17 cellular contexts compared by ENCODE assay signal in the genomic region with DNA sequence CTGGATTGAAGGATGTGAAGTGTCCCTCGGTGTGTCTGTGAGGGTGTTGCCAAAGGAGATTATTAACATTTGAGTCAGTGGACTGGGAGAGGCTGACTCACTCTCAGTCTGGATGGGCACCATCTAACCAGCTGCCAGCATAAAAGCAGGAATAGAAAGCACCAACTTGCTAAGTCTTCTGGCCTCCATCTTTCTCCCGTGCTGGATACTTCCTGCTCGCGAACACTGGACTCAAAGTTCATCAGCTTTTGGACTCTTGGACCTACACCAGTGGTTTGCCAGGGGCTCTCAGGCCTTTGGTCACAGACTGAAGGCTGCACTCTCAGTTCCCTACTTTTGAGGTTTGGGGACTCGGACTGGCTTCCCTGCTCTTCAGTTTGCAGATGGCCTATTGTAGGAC.
DNase-seq lines count a peak whose midpoint lies in the region; ATAC-seq and TF ChIP-seq lines count a peak whose summit lies in the region.
"Had no signal": no experiment of that assay in that cellular context is flagged by ENCODE, and none has a peak within 500 bp of the region (broad histone marks: within the 10 kb centered on the region; RNA-seq: fewer than 3 reads in every experiment).

No MANE protein-coding gene starts in this region.

- H3K27ac Mint-ChIP-seq in MCF 10A (ENCODE audit: low read depth, unreplicated experiment) = no peak overlapping the region
- H3K27ac Mint-ChIP-seq in CD8-positive, alpha-beta T cell = no peak overlapping the region
- H3K27ac Mint-ChIP-seq: nephron; stimulated activated naive CD8-positive, alpha-beta T cell treated with anti-CD3 and anti-CD28 coated beads, Interleukin-15, amount 100 ng/mL, for 72 hours; T-helper 17 cell had no signal

- TF ChIP-seq CTCF in MCF 10A (IDR thresholded peaks at IDR 0.05; ENCODE audit: unreplicated experiment) (no peak), breast epithelium (IDR thresholded peaks at IDR 0.05) (no peak), heart right ventricle (IDR thresholded peaks at IDR 0.05) (no peak)
- TF ChIP-seq CTCF in CD8-positive, alpha-beta T cell (IDR thresholded peaks at IDR 0.05) = no peak

- POLR2A ChIA-PET in MCF 10A (lab: Yijun Ruan, JAX) = no interaction called here
- POLR2A ChIA-PET in CD8-positive, alpha-beta T cell (lab: Charles Lee) = no interaction called here

- no peak for TF ChIP-seq POLR2A in breast epithelium (IDR thresholded peaks at IDR 0.05)

- DNase-seq in MCF 10A (ENCODE audit: unreplicated experiment) (peak; percentile 58), breast epithelium (ENCODE audit: low spot score in 2 of 2) (no peak), kidney tubule cell (ENCODE audit: low spot score) (peak; percentile 88), Right ventricle myocardium inferior (ENCODE audit: missing footprints) (no peak), heart right ventricle (no peak)
- no peak for DNase-seq in CD8-positive, alpha-beta T cell
- no peak for DNase-seq in activated T-cell treated with anti-CD3 and anti-CD28 coated beads, Interleukin-2, amount 50 U/mL, for 4 hours
- DNase-seq: activated CD4-positive, CD25-positive, alpha-beta regulatory T cell; activated effector memory CD4-positive, alpha-beta T cell treated with Interleukin-2 at 50 U/mL for 16 hours; central memory CD4-positive, alpha-beta T cell; effector CD8-positive, alpha-beta T cell; lower lobe of right lung; stimulated activated naive CD8-positive, alpha-beta T cell treated with anti-CD3 and anti-CD28 coated beads, Interleukin-15, amount 100 ng/mL, for 72 hours; T-helper 17 cell had no signal

- no peaks in the 10 kb centered on the region for H3K27me3 Mint-ChIP-seq in MCF 10A (ENCODE audit: insufficient read depth, unreplicated experiment)
- no peaks in the 10 kb centered on the region for H3K27me3 Mint-ChIP-seq in CD8-positive, alpha-beta T cell (ENCODE audit: low read depth)
- H3K27me3 Mint-ChIP-seq in activated T-cell treated with anti-CD3 and anti-CD28 coated beads, Interleukin-2, amount 50 U/mL, for 4 hours (ENCODE audit: low read depth) = peaks cover 5% of the 10 kb centered on the region
- H3K27me3 Mint-ChIP-seq: stimulated activated naive CD8-positive, alpha-beta T cell treated with anti-CD3 and anti-CD28 coated beads, Interleukin-15, amount 100 ng/mL, for 72 hours had no signal

- H3K4me3 ChIP-seq in breast epithelium (no peak overlapping the region), heart right ventricle (no peak overlapping the region)
- no peak overlapping the region for H3K4me3 ChIP-seq in CD8-positive, alpha-beta T cell (ENCODE audit: low read depth, low read length)
- H3K4me3 ChIP-seq: lower lobe of right lung had no signal

- H3K36me3 Mint-ChIP-seq in MCF 10A (ENCODE audit: insufficient read depth, unreplicated experiment) = no peaks in the 10 kb centered on the region
- no peaks in the 10 kb centered on the region for H3K36me3 Mint-ChIP-seq in CD8-positive, alpha-beta T cell
- H3K36me3 Mint-ChIP-seq in activated T-cell treated with anti-CD3 and anti-CD28 coated beads, Interleukin-2, amount 50 U/mL, for 4 hours (ENCODE audit: insufficient read depth) = no peaks in the 10 kb centered on the region

- H3K27ac ChIP-seq in breast epithelium (no peak overlapping the region), heart right ventricle (no peak overlapping the region)
- no peak overlapping the region for H3K27ac ChIP-seq in CD8-positive, alpha-beta T cell (ENCODE audit: low read depth, low read length)
- H3K27ac ChIP-seq: lower lobe of right lung, RWPE1 had no signal

- ATAC-seq in SK-N-SH treated with all-trans-retinoic acid at 6 μM for 48 hours (peak; percentile 44; the same call in 2 of the 3 replicates), Right ventricle myocardium inferior (no peak), heart right ventricle (no peak)
- ATAC-seq in CD8-positive, alpha-beta T cell = no peak
- ATAC-seq in activated T-cell treated with anti-CD3 and anti-CD28 coated beads, Interleukin-2, amount 50 U/mL, for 4 hours = no peak
- ATAC-seq: lower lobe of right lung; stimulated activated naive CD8-positive, alpha-beta T cell treated with anti-CD3 and anti-CD28 coated beads, Interleukin-15, amount 100 ng/mL, for 72 hours; T-helper 17 cell had no signal

- no peak overlapping the region for H3K4me3 Mint-ChIP-seq in MCF 10A (ENCODE audit: unreplicated experiment)
- no peak overlapping the region for H3K4me3 Mint-ChIP-seq in CD8-positive, alpha-beta T cell
- no peak overlapping the region for H3K4me3 Mint-ChIP-seq in activated T-cell treated with anti-CD3 and anti-CD28 coated beads, Interleukin-2, amount 50 U/mL, for 4 hours
- H3K4me3 Mint-ChIP-seq: nephron; stimulated activated naive CD8-positive, alpha-beta T cell treated with anti-CD3 and anti-CD28 coated beads, Interleukin-15, amount 100 ng/mL, for 72 hours; T-helper 17 cell had no signal

- BruUV-seq in MCF 10A (replicated peaks; lab: Mats Ljungman, UMichigan) = no TSS peak

- no peaks in the 10 kb centered on the region for H3K36me3 ChIP-seq in breast epithelium
- no peaks in the 10 kb centered on the region for H3K36me3 ChIP-seq in CD8-positive, alpha-beta T cell (ENCODE audit: insufficient read depth, low read length)
- H3K36me3 ChIP-seq in heart right ventricle = no peaks in the 10 kb centered on the region
- H3K36me3 ChIP-seq: lower lobe of right lung had no signal

- H3K9me3 Mint-ChIP-seq in MCF 10A (ENCODE audit: unreplicated experiment) = no peaks in the 10 kb centered on the region
- H3K9me3 Mint-ChIP-seq in CD8-positive, alpha-beta T cell = no peaks in the 10 kb centered on the region
- H3K9me3 Mint-ChIP-seq in activated T-cell treated with anti-CD3 and anti-CD28 coated beads, Interleukin-2, amount 50 U/mL, for 4 hours = no peaks in the 10 kb centered on the region
- H3K9me3 Mint-ChIP-seq: nephron; stimulated activated naive CD8-positive, alpha-beta T cell treated with anti-CD3 and anti-CD28 coated beads, Interleukin-15, amount 100 ng/mL, for 72 hours had no signal

- no peaks in the 10 kb centered on the region for H3K27me3 ChIP-seq in breast epithelium
- no peaks in the 10 kb centered on the region for H3K27me3 ChIP-seq in CD8-positive, alpha-beta T cell (ENCODE audit: insufficient read depth, low read length)
- peaks cover 0 to 2% (median 0%) of the 10 kb centered on the region in 7 donors for H3K27me3 ChIP-seq in heart right ventricle

- 86 to 90% methylated on average over 5 of the region's 5 CpGs for WGBS in heart right ventricle, 2 donors

- CTCF ChIA-PET in MCF 10A (lab: Yijun Ruan, JAX) = no interaction called here
- CTCF ChIA-PET in CD8-positive, alpha-beta T cell (lab: Charles Lee) = no interaction called here

- H3K4me1 Mint-ChIP-seq in MCF 10A (ENCODE audit: insufficient read depth, unreplicated experiment) = peaks cover 5% of the 10 kb centered on the region
- no peaks in the 10 kb centered on the region for H3K4me1 Mint-ChIP-seq in CD8-positive, alpha-beta T cell (ENCODE audit: low read depth)
- no peaks in the 10 kb centered on the region for H3K4me1 Mint-ChIP-seq in activated T-cell treated with anti-CD3 and anti-CD28 coated beads, Interleukin-2, amount 50 U/mL, for 4 hours (ENCODE audit: low read depth)
- H3K4me1 Mint-ChIP-seq: nephron; stimulated activated naive CD8-positive, alpha-beta T cell treated with anti-CD3 and anti-CD28 coated beads, Interleukin-15, amount 100 ng/mL, for 72 hours had no signal

- no peaks in the 10 kb centered on the region for H3K4me1 ChIP-seq in breast epithelium
- no peaks in the 10 kb centered on the region for H3K4me1 ChIP-seq in CD8-positive, alpha-beta T cell (ENCODE audit: insufficient read depth, low read length)
- H3K4me1 ChIP-seq in heart right ventricle = peaks cover 0 to 11% (median 0%) of the 10 kb centered on the region in 9 donors

- H3K9me3 ChIP-seq in breast epithelium (no peaks in the 10 kb centered on the region), heart right ventricle (no peaks in the 10 kb centered on the region)
- no peaks in the 10 kb centered on the region for H3K9me3 ChIP-seq in CD8-positive, alpha-beta T cell (ENCODE audit: low read length)
- H3K9me3 ChIP-seq: lower lobe of right lung had no signal

- intact Hi-C loops in MCF 10A (cut with micrococcal nuclease) = no loop called here
- intact Hi-C loops in breast epithelium (cut with DNase I; ENCODE audit: low total_unique reads) = no loop called here
- intact Hi-C loops in CD8-positive, alpha-beta T cell (cut with DNase I, micrococcal nuclease) = no loop called here
- intact Hi-C loops in Right ventricle myocardium inferior (cut with DNase I) = no loop called here
- intact Hi-C loops in heart right ventricle (cut with DNase I) = no loop called here

TF ChIP-seq in SK-N-SH treated with all-trans-retinoic acid at 6 μM for 48 hours, 23 proteins besides CTCF, POLR2A, EP300 and RAD21 (continues in another document):
- no peak for TF ChIP-seq RARB (CRISPR knock-in tag; IDR thresholded peaks at IDR 0.05)
- no peak for TF ChIP-seq ZC3H10 (CRISPR knock-in tag; IDR thresholded peaks at IDR 0.05)
- no peak for TF ChIP-seq OSR1 (CRISPR knock-in tag; IDR thresholded peaks at IDR 0.05)
- no peak for TF ChIP-seq ISL1 (CRISPR knock-in tag; IDR thresholded peaks at IDR 0.05)
- TF ChIP-seq ZNF70 (CRISPR knock-in tag; IDR thresholded peaks at IDR 0.05) = no peak
- TF ChIP-seq ZFP30 (CRISPR knock-in tag; IDR thresholded peaks at IDR 0.05) = no peak
- TF ChIP-seq CSDC2 (CRISPR knock-in tag; IDR thresholded peaks at IDR 0.05) = no peak
- no peak for TF ChIP-seq ARNTL (CRISPR knock-in tag; IDR thresholded peaks at IDR 0.05; ENCODE audit: borderline replicate concordance, low read depth)
- no peak for TF ChIP-seq ZNF8 (CRISPR knock-in tag; IDR thresholded peaks at IDR 0.05)
- no peak for TF ChIP-seq TOX (CRISPR knock-in tag; IDR thresholded peaks at IDR 0.05; ENCODE audit: borderline replicate concordance)
- TF ChIP-seq PPARA (CRISPR knock-in tag; IDR thresholded peaks at IDR 0.05; ENCODE audit: borderline replicate concordance) = no peak
- no peak for TF ChIP-seq CSRNP3 (CRISPR knock-in tag; IDR thresholded peaks at IDR 0.05)

Comparison
In these comparisons a context has a peak if more than half of its experiments do, and no peak if none do; other contexts are left out.
1. DNase-seq: peak in MCF 10A (single experiment) and kidney tubule cell (single experiment); none in breast epithelium (0 of 2), CD8-positive, alpha-beta T cell (0 of 7), Right ventricle myocardium inferior (single experiment), activated T-cell treated with anti-CD3 and anti-CD28 coated beads, Interleukin-2, amount 50 U/mL, for 4 hours (single experiment) and heart right ventricle (0 of 2).